8 cellular contexts compared by ENCODE assay signal in the genomic region with DNA sequence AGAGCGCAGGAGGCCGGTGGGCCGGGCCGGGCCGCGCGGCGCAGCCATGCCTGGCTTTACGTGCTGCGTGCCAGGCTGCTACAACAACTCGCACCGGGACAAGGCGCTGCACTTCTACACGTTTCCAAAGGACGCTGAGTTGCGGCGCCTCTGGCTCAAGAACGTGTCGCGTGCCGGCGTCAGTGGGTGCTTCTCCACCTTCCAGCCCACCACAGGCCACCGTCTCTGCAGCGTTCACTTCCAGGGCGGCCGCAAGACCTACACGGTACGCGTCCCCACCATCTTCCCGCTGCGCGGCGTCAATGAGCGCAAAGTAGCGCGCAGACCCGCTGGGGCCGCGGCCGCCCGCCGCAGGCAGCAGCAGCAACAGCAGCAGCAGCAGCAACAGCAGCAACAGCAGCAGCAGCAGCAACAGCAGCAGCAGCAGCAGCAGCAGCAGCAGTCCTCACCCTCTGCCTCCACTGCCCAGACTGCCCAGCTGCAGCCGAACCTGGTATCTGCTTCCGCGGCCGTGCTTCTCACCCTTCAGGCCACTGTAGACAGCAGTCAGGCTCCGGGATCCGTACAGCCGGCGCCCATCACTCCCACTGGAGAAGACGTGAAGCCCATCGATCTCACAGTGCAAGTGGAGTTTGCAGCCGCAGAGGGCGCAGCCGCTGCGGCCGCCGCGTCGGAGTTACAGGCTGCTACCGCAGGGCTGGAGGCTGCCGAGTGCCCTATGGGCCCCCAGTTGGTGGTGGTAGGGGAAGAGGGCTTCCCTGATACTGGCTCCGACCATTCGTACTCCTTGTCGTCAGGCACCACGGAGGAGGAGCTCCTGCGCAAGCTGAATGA. TPM values are rescaled to one million over a fixed set of nuclear protein-coding genes. Genes with fewer than 3 reads are reported as not detected.
DNase-seq lines count a peak whose midpoint lies in the region; ATAC-seq lines count a peak whose summit lies in the region.

No MANE protein-coding gene starts in this region.

- peak; percentile 34 for DNase-seq in NCI-H1105 treated with DMSO at 0.1 percent for 48 hours (lab: John Stamatoyannopoulos, UW)
- no peak for DNase-seq in NCI-H1105 (lab: John Stamatoyannopoulos, UW)
- DNase-seq in NCI-H345 treated with DMSO at 0.1 percent for 48 hours (lab: John Stamatoyannopoulos, UW; ENCODE audit: unreplicated experiment) = peak; percentile 8
- DNase-seq in activated CD8-positive, alpha-beta memory T cell treated with anti-CD3 and anti-CD28 coated beads, Interleukin-2, amount 50 U/mL, for 48 hours = peak; percentile 82
- peak; percentile 36 for DNase-seq in epidermal melanocyte (ENCODE audit: insufficient read length, low spot score)
- DNase-seq in mucosa of gallbladder (ENCODE audit: low spot score) = peak; percentile 48
- DNase-seq in stimulated activated CD8-positive, alpha-beta memory T cell treated with anti-CD3 and anti-CD28 coated beads, Interleukin-7, amount 100 ng/mL, for 4 hours (ENCODE audit: low read depth in 2 of 2) = peak; percentile 5 to 39

- ATAC-seq in HG02610 (IDR thresholded peaks at IDR 0.05; ENCODE audit: unreplicated experiment) = peak; percentile 4

RNA-seq across cellular contexts. Expression of gene THAP11, which starts 0.6 kb away (rescaled TPM):
- 27.2 TPM for total RNA-seq in mucosa of gallbladder

RNA-seq across cellular contexts. Expression of gene NUTF2, which starts 4.0 kb away (rescaled TPM):
- total RNA-seq in mucosa of gallbladder = 69.3 TPM

RNA-seq across cellular contexts. Expression of gene CENPT, which starts 4.8 kb away (rescaled TPM):
- total RNA-seq in mucosa of gallbladder = 44.6 TPM

RNA-seq across cellular contexts. Expression of gene EDC4, which starts 30.1 kb away (rescaled TPM):
- total RNA-seq in mucosa of gallbladder = 59.5 TPM

RNA-seq across cellular contexts. Expression of gene TSNAXIP1, which starts 36.0 kb away (rescaled TPM):
- total RNA-seq in mucosa of gallbladder = 4.1 TPM
